In the genomic region with DNA sequence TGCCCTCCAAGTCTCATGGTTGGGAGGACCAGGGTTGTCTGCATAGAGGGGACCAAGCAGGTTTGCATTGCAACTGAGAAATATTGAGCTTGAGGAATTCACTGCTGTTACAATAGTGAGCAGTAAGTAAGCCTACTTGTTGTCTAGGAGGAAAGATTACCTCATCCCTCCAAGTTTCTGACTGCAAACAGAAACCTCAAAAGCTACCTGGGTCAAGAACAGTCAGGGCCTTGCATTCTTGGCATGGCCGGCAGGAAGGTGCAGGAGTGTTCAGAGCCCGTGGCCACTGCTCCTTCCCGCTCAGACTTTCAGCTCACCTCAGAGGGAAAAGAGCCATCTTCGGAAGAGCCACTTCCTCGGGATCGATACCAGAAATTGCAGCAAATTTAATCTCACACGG, we compare ENCODE assay signal across 3 cellular contexts.
TF ChIP-seq lines count a peak whose summit lies in the region.

No MANE protein-coding gene starts in this region.

TF ChIP-seq in SK-N-SH, 30 proteins besides CTCF, POLR2A, EP300 and RAD21:
- TF ChIP-seq IRF3 (IDR thresholded peaks at IDR 0.05; ENCODE audit: low read depth, low read length): no peak
- TF ChIP-seq FOSL2 (IDR thresholded peaks at IDR 0.05; ENCODE audit: borderline replicate concordance, low read depth): no peak
- TF ChIP-seq, protein P1, sequence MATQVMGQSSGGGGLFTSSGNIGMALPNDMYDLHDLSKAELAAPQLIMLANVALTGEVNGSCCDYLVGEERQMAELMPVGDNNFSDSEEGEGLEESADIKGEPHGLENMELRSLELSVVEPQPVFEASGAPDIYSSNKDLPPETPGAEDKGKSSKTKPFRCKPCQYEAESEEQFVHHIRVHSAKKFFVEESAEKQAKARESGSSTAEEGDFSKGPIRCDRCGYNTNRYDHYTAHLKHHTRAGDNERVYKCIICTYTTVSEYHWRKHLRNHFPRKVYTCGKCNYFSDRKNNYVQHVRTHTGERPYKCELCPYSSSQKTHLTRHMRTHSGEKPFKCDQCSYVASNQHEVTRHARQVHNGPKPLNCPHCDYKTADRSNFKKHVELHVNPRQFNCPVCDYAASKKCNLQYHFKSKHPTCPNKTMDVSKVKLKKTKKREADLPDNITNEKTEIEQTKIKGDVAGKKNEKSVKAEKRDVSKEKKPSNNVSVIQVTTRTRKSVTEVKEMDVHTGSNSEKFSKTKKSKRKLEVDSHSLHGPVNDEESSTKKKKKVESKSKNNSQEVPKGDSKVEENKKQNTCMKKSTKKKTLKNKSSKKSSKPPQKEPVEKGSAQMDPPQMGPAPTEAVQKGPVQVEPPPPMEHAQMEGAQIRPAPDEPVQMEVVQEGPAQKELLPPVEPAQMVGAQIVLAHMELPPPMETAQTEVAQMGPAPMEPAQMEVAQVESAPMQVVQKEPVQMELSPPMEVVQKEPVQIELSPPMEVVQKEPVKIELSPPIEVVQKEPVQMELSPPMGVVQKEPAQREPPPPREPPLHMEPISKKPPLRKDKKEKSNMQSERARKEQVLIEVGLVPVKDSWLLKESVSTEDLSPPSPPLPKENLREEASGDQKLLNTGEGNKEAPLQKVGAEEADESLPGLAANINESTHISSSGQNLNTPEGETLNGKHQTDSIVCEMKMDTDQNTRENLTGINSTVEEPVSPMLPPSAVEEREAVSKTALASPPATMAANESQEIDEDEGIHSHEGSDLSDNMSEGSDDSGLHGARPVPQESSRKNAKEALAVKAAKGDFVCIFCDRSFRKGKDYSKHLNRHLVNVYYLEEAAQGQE (IDR thresholded peaks at IDR 0.05; ENCODE audit: low read depth, low read length): no peak
- TF ChIP-seq SMC3 (IDR thresholded peaks at IDR 0.05; ENCODE audit: low read depth, low read length): no peak
- TF ChIP-seq NFIC (IDR thresholded peaks at IDR 0.05; ENCODE audit: borderline replicate concordance): no peak
- TF ChIP-seq GABPA (IDR thresholded peaks at IDR 0.05; ENCODE audit: low read depth): no peak
- TF ChIP-seq RXRA (IDR thresholded peaks at IDR 0.05; ENCODE audit: borderline replicate concordance, low read depth): no peak
- no peak for TF ChIP-seq RFX5 (IDR thresholded peaks at IDR 0.05; ENCODE audit: low read length)
- TF ChIP-seq SIN3A (IDR thresholded peaks at IDR 0.05; ENCODE audit: borderline replicate concordance, low read depth, low read length): no peak
- no peak for TF ChIP-seq MXI1 (IDR thresholded peaks at IDR 0.05; ENCODE audit: low read depth, low read length)
- TF ChIP-seq NRF1 (IDR thresholded peaks at IDR 0.05; ENCODE audit: low read depth, low read length): no peak
- TF ChIP-seq TEAD4 (IDR thresholded peaks at IDR 0.05; ENCODE audit: borderline replicate concordance, insufficient read depth): no peak
- no peak for TF ChIP-seq JUND (IDR thresholded peaks at IDR 0.05)
- no peak for TF ChIP-seq FOXJ3 (CRISPR knock-in tag; IDR thresholded peaks at IDR 0.05)

TF ChIP-seq in SK-N-SH treated with all-trans-retinoic acid at 6 μM for 48 hours, 23 proteins besides CTCF, POLR2A, EP300 and RAD21:
- TF ChIP-seq GLIS3 (CRISPR knock-in tag; IDR thresholded peaks at IDR 0.05) (no peak), CREB5 (CRISPR knock-in tag; IDR thresholded peaks at IDR 0.05; ENCODE audit: low read depth) (no peak), BACH2 (CRISPR knock-in tag; IDR thresholded peaks at IDR 0.05; ENCODE audit: borderline replicate concordance) (no peak), SNAI2 (CRISPR knock-in tag; IDR thresholded peaks at IDR 0.05) (no peak)
- TF ChIP-seq, protein P2, sequence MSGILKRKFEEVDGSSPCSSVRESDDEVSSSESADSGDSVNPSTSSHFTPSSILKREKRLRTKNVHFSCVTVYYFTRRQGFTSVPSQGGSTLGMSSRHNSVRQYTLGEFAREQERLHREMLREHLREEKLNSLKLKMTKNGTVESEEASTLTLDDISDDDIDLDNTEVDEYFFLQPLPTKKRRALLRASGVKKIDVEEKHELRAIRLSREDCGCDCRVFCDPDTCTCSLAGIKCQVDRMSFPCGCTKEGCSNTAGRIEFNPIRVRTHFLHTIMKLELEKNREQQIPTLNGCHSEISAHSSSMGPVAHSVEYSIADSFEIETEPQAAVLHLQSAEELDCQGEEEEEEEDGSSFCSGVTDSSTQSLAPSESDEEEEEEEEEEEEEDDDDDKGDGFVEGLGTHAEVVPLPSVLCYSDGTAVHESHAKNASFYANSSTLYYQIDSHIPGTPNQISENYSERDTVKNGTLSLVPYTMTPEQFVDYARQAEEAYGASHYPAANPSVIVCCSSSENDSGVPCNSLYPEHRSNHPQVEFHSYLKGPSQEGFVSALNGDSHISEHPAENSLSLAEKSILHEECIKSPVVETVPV (CRISPR knock-in tag; IDR thresholded peaks at IDR 0.05): no peak
TF ChIP-seq in SK-N-SH treated with all-trans-retinoic acid at 6 μM for 48 hours: peak in this region for 0.

TF ChIP-seq in H1, 55 proteins besides CTCF, POLR2A, EP300 and RAD21:
- TF ChIP-seq CEBPB (IDR thresholded peaks at IDR 0.05; ENCODE audit: low read depth, low read length) (no peak), CTBP2 (IDR thresholded peaks at IDR 0.05; ENCODE audit: borderline replicate concordance, insufficient read depth, insufficient read length, low read length) (no peak), NRF1 (IDR thresholded peaks at IDR 0.05; ENCODE audit: low read depth, low read length) (no peak), TBP (IDR thresholded peaks at IDR 0.05; ENCODE audit: low read depth, low read length) (no peak), KDM4A (IDR thresholded peaks at IDR 0.05; ENCODE audit: low read depth, low read length, severe bottlenecking) (no peak), BACH1 (IDR thresholded peaks at IDR 0.05; ENCODE audit: low read length) (no peak), SP1 (IDR thresholded peaks at IDR 0.05; ENCODE audit: low read depth, low read length) (no peak), BCL11A (IDR thresholded peaks at IDR 0.05; ENCODE audit: low read depth in 2 of 2, low read length in 2 of 2) (no peak), ATF3 (IDR thresholded peaks at IDR 0.05; ENCODE audit: insufficient read depth, low read depth, low read length) (no peak)
